ENCODE assay signal across 9 cellular contexts in genomic region chr19:14479985-14480694, GRCh38. TPM values are rescaled to one million over a fixed set of nuclear protein-coding genes. Genes with fewer than 3 reads are reported as not detected.
A peak's percentile ranks its signal among the peaks of the same experiment; 100 is the strongest.
DNase-seq lines count a peak whose midpoint lies in the region; ATAC-seq and TF ChIP-seq lines count a peak whose summit lies in the region.
"Had no signal": no experiment of that assay in that cellular context is flagged by ENCODE, and none has a peak within 500 bp of the region (broad histone marks: within the 10 kb centered on the region; RNA-seq: fewer than 3 reads in every experiment).

No MANE protein-coding gene starts in this region.

- intact Hi-C loops in activated CD8-positive, alpha-beta T cell treated with anti-CD3 and anti-CD28 coated beads for 36 hours (cut with micrococcal nuclease): loop anchor here (5.0 kb wide), 1 partner anchor 48 kb away; the partner anchor contains the start of gene PKN1

- no peaks in the 10 kb centered on the region for H3K9me2 ChIP-seq in neural cell (ENCODE audit: insufficient read depth, low read length)

- no peaks in the 10 kb centered on the region for H3K36me3 ChIP-seq in neural cell (ENCODE audit: insufficient read depth, low read length)

- no peak for TF ChIP-seq EP300 in neural cell (conservative IDR thresholded peaks at IDR 0.05; ENCODE audit: poor library complexity, severe bottlenecking)

- no peaks in the 10 kb centered on the region for H3K79me2 ChIP-seq in neural cell (replicated peaks; ENCODE audit: insufficient read depth, low read length)

- H3K4me1 Mint-ChIP-seq in activated CD8-positive, alpha-beta T cell treated with anti-CD3 and anti-CD28 coated beads for 36 hours (ENCODE audit: low read depth): peaks cover 16% of the 10 kb centered on the region
- H3K4me1 Mint-ChIP-seq in endothelial cell (ENCODE audit: unreplicated experiment) (peaks cover 8% of the 10 kb centered on the region), type B pancreatic cell (ENCODE audit: unreplicated experiment) (peaks cover 17% of the 10 kb centered on the region)

- no peaks in the 10 kb centered on the region for H3K9me3 Mint-ChIP-seq in activated CD8-positive, alpha-beta T cell treated with anti-CD3 and anti-CD28 coated beads for 36 hours
- H3K9me3 Mint-ChIP-seq in endothelial cell (ENCODE audit: unreplicated experiment) (no peaks in the 10 kb centered on the region), type B pancreatic cell (no peaks in the 10 kb centered on the region)

- H3K9ac ChIP-seq in neural cell (ENCODE audit: low read length): no peak overlapping the region

- H3K27me3 Mint-ChIP-seq in activated CD8-positive, alpha-beta T cell treated with anti-CD3 and anti-CD28 coated beads for 36 hours: no peaks in the 10 kb centered on the region
- H3K27me3 Mint-ChIP-seq in endothelial cell (ENCODE audit: unreplicated experiment) (peaks cover 17% of the 10 kb centered on the region), type B pancreatic cell (peaks cover 3% of the 10 kb centered on the region)

- H3K27ac ChIP-seq in neural cell (ENCODE audit: low read length): no peak overlapping the region

- TF ChIP-seq CTCF in LNCAP (IDR thresholded peaks at IDR 0.05): peak; percentile 94
- TF ChIP-seq CTCF in activated CD8-positive, alpha-beta T cell treated with anti-CD3 and anti-CD28 coated beads for 36 hours (IDR thresholded peaks at IDR 0.05): peak; percentile 98
- peak; percentile 96 for TF ChIP-seq CTCF in endothelial cell (IDR thresholded peaks at IDR 0.05; ENCODE audit: unreplicated experiment)
- peak; percentile 82 for TF ChIP-seq CTCF in neural cell (IDR thresholded peaks at IDR 0.05; ENCODE audit: poor library complexity, severe bottlenecking)
- TF ChIP-seq CTCF in type B pancreatic cell (conservative IDR thresholded peaks at IDR 0.05): peak; percentile 96

- POLR2A ChIA-PET in activated CD8-positive, alpha-beta T cell treated with anti-CD3 and anti-CD28 coated beads for 36 hours (lab: Charles Lee): interaction anchor here (0.8 to 1.2 kb wide), 3 partner anchors 9 to 62 kb away, joined by 3 read pairs; no protein-coding TSS in a partner anchor

- no peaks in the 10 kb centered on the region for H3F3A ChIP-seq in neural cell (ENCODE audit: insufficient read depth, low read length, poor library complexity, severe bottlenecking)

- peak; percentile 66 for TF ChIP-seq RAD21 in neural cell (conservative IDR thresholded peaks at IDR 0.05)

- DNase-seq in COLO668 (lab: John Stamatoyannopoulos, UW; ENCODE audit: unreplicated experiment) (peak; percentile 23), endothelial cell (ENCODE audit: low spot score) (peak; percentile 88), type B pancreatic cell (ENCODE audit: extremely low spot score, unreplicated experiment) (peak; percentile 85), globus pallidus (ENCODE audit: low spot score) (no peak)
- DNase-seq in activated CD8-positive, alpha-beta T cell treated with anti-CD3 and anti-CD28 coated beads for 36 hours: peak; percentile 78

- H3K27me3 ChIP-seq in neural cell (ENCODE audit: insufficient read depth, low read depth, low read length): no peaks in the 10 kb centered on the region

- H3K4me2 ChIP-seq in neural cell (ENCODE audit: low read length): no peak overlapping the region

- peak; percentile 59 for ATAC-seq in activated CD8-positive, alpha-beta T cell treated with anti-CD3 and anti-CD28 coated beads for 36 hours
- ATAC-seq in GM21723 (IDR thresholded peaks at IDR 0.05; ENCODE audit: unreplicated experiment): no peak

- H3K36me3 Mint-ChIP-seq in activated CD8-positive, alpha-beta T cell treated with anti-CD3 and anti-CD28 coated beads for 36 hours (ENCODE audit: low read depth): no peaks in the 10 kb centered on the region
- H3K36me3 Mint-ChIP-seq in endothelial cell (ENCODE audit: low read depth, unreplicated experiment) (peaks cover 23% of the 10 kb centered on the region), type B pancreatic cell (peaks cover 7% of the 10 kb centered on the region)

- no peaks in the 10 kb centered on the region for H3K9me3 ChIP-seq in neural cell (ENCODE audit: low read length)

- H2AFZ ChIP-seq in neural cell (ENCODE audit: low read depth, low read length): no peak overlapping the region

- CTCF ChIA-PET in activated CD8-positive, alpha-beta T cell treated with anti-CD3 and anti-CD28 coated beads for 36 hours (lab: Charles Lee): interaction anchor here (0.6 to 4.0 kb wide), 45 partner anchors 7 to 628 kb away, joined by 3 to 37 read pairs (median 5); partner anchors contain the start of genes ASF1B, DDX39A, DNAJB1 and GIPC1

- H3K4me3 Mint-ChIP-seq in activated CD8-positive, alpha-beta T cell treated with anti-CD3 and anti-CD28 coated beads for 36 hours: no peak overlapping the region
- H3K4me3 Mint-ChIP-seq in endothelial cell (ENCODE audit: unreplicated experiment): no peak overlapping the region
- H3K4me3 Mint-ChIP-seq in type B pancreatic cell: no peak overlapping the region

- H3K4me3 ChIP-seq in neural cell (ENCODE audit: low read length): no peak overlapping the region

- no peak overlapping the region for H3K27ac Mint-ChIP-seq in activated CD8-positive, alpha-beta T cell treated with anti-CD3 and anti-CD28 coated beads for 36 hours
- H3K27ac Mint-ChIP-seq in endothelial cell (ENCODE audit: unreplicated experiment) (no peak overlapping the region), type B pancreatic cell (peak overlapping the region; percentile 51)

- H4K20me1 ChIP-seq in neural cell (ENCODE audit: insufficient read depth): no peaks in the 10 kb centered on the region

TF ChIP-seq in neural cell, 6 proteins besides CTCF, POLR2A, EP300 and RAD21:
- TF ChIP-seq TAF1 (IDR thresholded peaks at IDR 0.05; ENCODE audit: low read depth) (no peak), MXI1 (conservative IDR thresholded peaks at IDR 0.05; ENCODE audit: poor library complexity, severe bottlenecking) (peak; percentile 17), SMC3 (conservative IDR thresholded peaks at IDR 0.05; ENCODE audit: poor library complexity) (peak; percentile 75)

RNA-seq across cellular contexts. Expression of gene PTGER1, which starts 5.0 kb away (rescaled TPM):
- total RNA-seq in activated CD8-positive, alpha-beta T cell treated with anti-CD3 and anti-CD28 coated beads for 36 hours: under 1 TPM; 0.43 TPM
- total RNA-seq in endothelial cell (ENCODE audit: unreplicated experiment): 0.31 TPM
- not detected in 2 replicates for polyA plus RNA-seq in neural cell
- not detected in 2 replicates for polyA minus RNA-seq in neural cell
- total RNA-seq in type B pancreatic cell (ENCODE audit: low replicate concordance): 0.56 and 1.0 TPM in 2 replicates
- total RNA-seq: skeletal muscle tissue had no signal

RNA-seq across cellular contexts. Expression of gene GIPC1, which starts 15.8 kb away (rescaled TPM):
- 10 to 100 TPM; 17.3 to 19.6 TPM for total RNA-seq in activated CD8-positive, alpha-beta T cell treated with anti-CD3 and anti-CD28 coated beads for 36 hours
- total RNA-seq in endothelial cell (ENCODE audit: unreplicated experiment) (106 TPM), type B pancreatic cell (ENCODE audit: low replicate concordance) (123 and 308 TPM in 2 replicates)
- 128 and 168 TPM in 2 replicates for polyA plus RNA-seq in neural cell
- polyA minus RNA-seq in neural cell: 59.8 and 67.4 TPM in 2 replicates

RNA-seq across cellular contexts. Expression of gene DNAJB1, which starts 38.1 kb away (rescaled TPM):
- total RNA-seq in activated CD8-positive, alpha-beta T cell treated with anti-CD3 and anti-CD28 coated beads for 36 hours: 10 to 100 TPM; 52.0 to 59.6 TPM
- total RNA-seq in endothelial cell (ENCODE audit: unreplicated experiment) (45.7 TPM), type B pancreatic cell (ENCODE audit: low replicate concordance) (142 and 277 TPM in 2 replicates)
- polyA plus RNA-seq in neural cell: 64.6 and 70.9 TPM in 2 replicates
- 50.4 and 54.5 TPM in 2 replicates for polyA minus RNA-seq in neural cell

RNA-seq across cellular contexts. Expression of gene PKN1, which starts 47.0 kb away (rescaled TPM):
- total RNA-seq in activated CD8-positive, alpha-beta T cell treated with anti-CD3 and anti-CD28 coated beads for 36 hours: 100 to 1,000 TPM; 172 to 192 TPM
- 207 TPM for total RNA-seq in endothelial cell (ENCODE audit: unreplicated experiment)
- 64.4 and 84.4 TPM in 2 replicates for polyA plus RNA-seq in neural cell
- polyA minus RNA-seq in neural cell: 113 and 127 TPM in 2 replicates
- total RNA-seq in type B pancreatic cell (ENCODE audit: low replicate concordance): 63.1 and 85.3 TPM in 2 replicates

RNA-seq across cellular contexts. Expression of gene TECR, which starts 49.3 kb away (rescaled TPM):
- 10 to 100 TPM; 93.5 to 98.5 TPM for total RNA-seq in activated CD8-positive, alpha-beta T cell treated with anti-CD3 and anti-CD28 coated beads for 36 hours
- 116 TPM for total RNA-seq in endothelial cell (ENCODE audit: unreplicated experiment)
- 31.4 and 42.4 TPM in 2 replicates for polyA plus RNA-seq in neural cell
- polyA minus RNA-seq in neural cell: 21.2 and 25.6 TPM in 2 replicates
- total RNA-seq in type B pancreatic cell (ENCODE audit: low replicate concordance): 171 and 240 TPM in 2 replicates
